Comparison of ENCODE assay signal across 13 cellular contexts in genomic region chr4:168740686-168741085, GRCh38.
A peak's percentile ranks its signal among the peaks of the same experiment; 100 is the strongest.
DNase-seq lines count a peak whose midpoint lies in the region; ATAC-seq and TF ChIP-seq lines count a peak whose summit lies in the region.
"Had no signal": no experiment of that assay in that cellular context is flagged by ENCODE, and none has a peak within 500 bp of the region (broad histone marks: within the 10 kb centered on the region; RNA-seq: fewer than 3 reads in every experiment).

No MANE protein-coding gene starts in this region.

- H3K79me2 ChIP-seq in SK-N-SH (ENCODE audit: insufficient read depth) (no peaks in the 10 kb centered on the region), smooth muscle cell (ENCODE audit: low read depth) (peaks cover 52% of the 10 kb centered on the region)

- H2AFZ ChIP-seq in SK-N-SH (ENCODE audit: low read depth) (no peak overlapping the region), smooth muscle cell (ENCODE audit: low read depth) (no peak overlapping the region)
- H2AFZ ChIP-seq: GM23248 had no signal

- H3K9me3 ChIP-seq in SK-N-SH = no peaks in the 10 kb centered on the region
- no peaks in the 10 kb centered on the region for H3K9me3 ChIP-seq in smooth muscle cell (replicated peaks; ENCODE audit: low read depth)
- no peaks in the 10 kb centered on the region for H3K9me3 ChIP-seq in effector memory CD4-positive, alpha-beta T cell (ENCODE audit: control insufficient read depth, low read length)
- H3K9me3 ChIP-seq in testis = no peaks in the 10 kb centered on the region
- H3K9me3 ChIP-seq: BLaER1 had no signal

- TF ChIP-seq CTCF in SK-N-SH (IDR thresholded peaks at IDR 0.05) = no peak
- no peak for TF ChIP-seq CTCF in smooth muscle cell (IDR thresholded peaks at IDR 0.05; ENCODE audit: borderline replicate concordance, insufficient read depth, poor library complexity, severe bottlenecking)
- no peak for TF ChIP-seq CTCF in testis (IDR thresholded peaks at IDR 0.05)

- no peaks in the 10 kb centered on the region for H3K9me2 ChIP-seq in SK-N-SH

- DNase-seq in SK-N-SH (no peak), fibroblast of gingiva (ENCODE audit: low read depth) (peak; percentile 27), smooth muscle cell (lab: John Stamatoyannopoulos, UW; ENCODE audit: unreplicated experiment) (no peak), testis (no peak), NCI-H2081 (lab: John Stamatoyannopoulos, UW) (no peak)
- DNase-seq in effector memory CD4-positive, alpha-beta T cell = no peak
- DNase-seq: AML-193; CD4-positive, CD25-positive, alpha-beta regulatory T cell; GM23248 had no signal

- H3F3A ChIP-seq in SK-N-SH (replicated peaks; ENCODE audit: insufficient read depth) (no peaks in the 10 kb centered on the region), smooth muscle cell (ENCODE audit: low read depth) (peaks cover 34% of the 10 kb centered on the region)

- H4K20me1 ChIP-seq in SK-N-SH (ENCODE audit: insufficient read depth) = no peaks in the 10 kb centered on the region
- no peaks in the 10 kb centered on the region for H4K20me1 ChIP-seq in smooth muscle cell (ENCODE audit: low read depth)
- H4K20me1 ChIP-seq: BLaER1 had no signal

- H3K4me3 ChIP-seq in SK-N-SH (ENCODE audit: low read depth in 2 of 2, low read length in 1 of 2) (no peak overlapping the region), smooth muscle cell (no peak overlapping the region), testis (no peak overlapping the region)
- no peak overlapping the region for H3K4me3 ChIP-seq in effector memory CD4-positive, alpha-beta T cell (ENCODE audit: insufficient read depth, low read depth, low read length, poor library complexity, severe bottlenecking)
- H3K4me3 ChIP-seq: BLaER1, GM23248 had no signal

- WGBS in SK-N-SH (ENCODE audit: low lambda C conversion rate) = 71% methylated on average over 3 of the region's 3 CpGs
- 53% methylated on average over 3 of the region's 3 CpGs for WGBS in smooth muscle cell (ENCODE audit: low lambda C conversion rate)
- WGBS in testis, 2 donors = 65 to 75% methylated on average over 3 of the region's 3 CpGs

- H3K27ac ChIP-seq in SK-N-SH (ENCODE audit: low read depth in 2 of 2, low read length in 1 of 2) (no peak overlapping the region), smooth muscle cell (ENCODE audit: low read depth) (peak overlapping the region; percentile 89), testis (no peak overlapping the region)
- no peak overlapping the region for H3K27ac ChIP-seq in effector memory CD4-positive, alpha-beta T cell (ENCODE audit: insufficient read depth, low read length, poor library complexity, severe bottlenecking)
- H3K27ac ChIP-seq: 22Rv1, BLaER1, GM23248 had no signal

- H3K4me1 ChIP-seq in SK-N-SH (ENCODE audit: control insufficient read depth in 1 of 2, insufficient read depth in 2 of 2, low read depth in 1 of 2, low read length in 1 of 2) (no peaks in the 10 kb centered on the region), smooth muscle cell (ENCODE audit: low read depth) (peaks cover 37% of the 10 kb centered on the region), testis (peaks cover 2% of the 10 kb centered on the region)
- H3K4me1 ChIP-seq in effector memory CD4-positive, alpha-beta T cell (ENCODE audit: control insufficient read depth, insufficient read depth, low read length, poor library complexity, severe bottlenecking) = no peaks in the 10 kb centered on the region
- H3K4me1 ChIP-seq: BLaER1 had no signal

- H3K36me3 ChIP-seq in SK-N-SH (replicated peaks in 1 of 2; ENCODE audit: control insufficient read depth in 1 of 2, insufficient read depth in 2 of 2, low read length in 1 of 2) (no peaks in the 10 kb centered on the region), smooth muscle cell (ENCODE audit: low read depth) (peaks cover 3% of the 10 kb centered on the region), testis (ENCODE audit: low read depth, missing control alignments) (no peaks in the 10 kb centered on the region)
- no peaks in the 10 kb centered on the region for H3K36me3 ChIP-seq in effector memory CD4-positive, alpha-beta T cell (ENCODE audit: control insufficient read depth, insufficient read depth, low read length)
- H3K36me3 ChIP-seq: BLaER1 had no signal

- no peak overlapping the region for H3K9ac ChIP-seq in SK-N-SH
- H3K9ac ChIP-seq in smooth muscle cell (ENCODE audit: low read depth) = no peak overlapping the region
- H3K9ac ChIP-seq: BLaER1, GM23248 had no signal

- TF ChIP-seq POLR2A in testis (IDR thresholded peaks at IDR 0.05) = no peak

- H3K27me3 ChIP-seq in SK-N-SH (ENCODE audit: insufficient read depth) = no peaks in the 10 kb centered on the region
- no peaks in the 10 kb centered on the region for H3K27me3 ChIP-seq in smooth muscle cell (ENCODE audit: low read depth)
- H3K27me3 ChIP-seq in effector memory CD4-positive, alpha-beta T cell (replicated peaks; ENCODE audit: control insufficient read depth, insufficient read depth, low read length, poor library complexity, severe bottlenecking) = no peaks in the 10 kb centered on the region
- no peaks in the 10 kb centered on the region for H3K27me3 ChIP-seq in testis
- H3K27me3 ChIP-seq: BLaER1 had no signal

- intact Hi-C loops in testis (cut with DNase I; ENCODE audit: low total_unique reads) = no loop called here

- H3K4me2 ChIP-seq in SK-N-SH = no peak overlapping the region
- H3K4me2 ChIP-seq in smooth muscle cell = peak overlapping the region; percentile 53
- H3K4me2 ChIP-seq: BLaER1 had no signal

- TF ChIP-seq RAD21 in SK-N-SH (IDR thresholded peaks at IDR 0.05; ENCODE audit: low read length) = no peak

- no peak for TF ChIP-seq EP300 in SK-N-SH (IDR thresholded peaks at IDR 0.05; ENCODE audit: borderline replicate concordance in 1 of 2, low read depth in 1 of 2, low read length in 1 of 2)

- no peak for ATAC-seq in SK-N-SH treated with all-trans-retinoic acid at 6 μM for 48 hours
- no peak for ATAC-seq in GM18858 (IDR thresholded peaks at IDR 0.05; ENCODE audit: unreplicated experiment)

- POLR2A ChIA-PET in SK-N-SH (lab: Yijun Ruan, JAX) = no interaction called here

- CTCF ChIA-PET in SK-N-SH (lab: Yijun Ruan, JAX) = no interaction called here

TF ChIP-seq in SK-N-SH treated with all-trans-retinoic acid at 6 μM for 48 hours, 23 proteins besides CTCF, POLR2A, EP300 and RAD21:
- TF ChIP-seq PPARA (CRISPR knock-in tag; IDR thresholded peaks at IDR 0.05; ENCODE audit: borderline replicate concordance) = no peak
- no peak for TF ChIP-seq TSHZ2 (CRISPR knock-in tag; IDR thresholded peaks at IDR 0.05)
- no peak for TF ChIP-seq TOX (CRISPR knock-in tag; IDR thresholded peaks at IDR 0.05; ENCODE audit: borderline replicate concordance)
- peak; percentile 35; the same call in 1 of the 2 replicates for TF ChIP-seq TCF4 (CRISPR knock-in tag; IDR thresholded peaks at IDR 0.05; ENCODE audit: borderline replicate concordance)

TF ChIP-seq in SK-N-SH, 30 proteins besides CTCF, POLR2A, EP300 and RAD21 (continues in another document):
- no peak for TF ChIP-seq ZBTB33 (IDR thresholded peaks at IDR 0.05; ENCODE audit: borderline replicate concordance, low read depth)
- no peak for TF ChIP-seq GABPA (IDR thresholded peaks at IDR 0.05; ENCODE audit: low read depth)
- no peak for TF ChIP-seq USF2 (IDR thresholded peaks at IDR 0.05; ENCODE audit: borderline replicate concordance, low read depth, low read length)
- no peak for TF ChIP-seq CHD2 (IDR thresholded peaks at IDR 0.05; ENCODE audit: low read length, partially characterized antibody)
- TF ChIP-seq TAF1 (IDR thresholded peaks at IDR 0.05; ENCODE audit: borderline replicate concordance, low read depth, low read length) = no peak
- no peak for TF ChIP-seq RXRA (IDR thresholded peaks at IDR 0.05; ENCODE audit: borderline replicate concordance, low read depth)
- no peak for TF ChIP-seq GATA2 (CRISPR knock-in tag; IDR thresholded peaks at IDR 0.05)
- no peak for TF ChIP-seq SMC3 (IDR thresholded peaks at IDR 0.05; ENCODE audit: low read depth, low read length)
